8 cellular contexts compared by ENCODE assay signal in the genomic region with DNA sequence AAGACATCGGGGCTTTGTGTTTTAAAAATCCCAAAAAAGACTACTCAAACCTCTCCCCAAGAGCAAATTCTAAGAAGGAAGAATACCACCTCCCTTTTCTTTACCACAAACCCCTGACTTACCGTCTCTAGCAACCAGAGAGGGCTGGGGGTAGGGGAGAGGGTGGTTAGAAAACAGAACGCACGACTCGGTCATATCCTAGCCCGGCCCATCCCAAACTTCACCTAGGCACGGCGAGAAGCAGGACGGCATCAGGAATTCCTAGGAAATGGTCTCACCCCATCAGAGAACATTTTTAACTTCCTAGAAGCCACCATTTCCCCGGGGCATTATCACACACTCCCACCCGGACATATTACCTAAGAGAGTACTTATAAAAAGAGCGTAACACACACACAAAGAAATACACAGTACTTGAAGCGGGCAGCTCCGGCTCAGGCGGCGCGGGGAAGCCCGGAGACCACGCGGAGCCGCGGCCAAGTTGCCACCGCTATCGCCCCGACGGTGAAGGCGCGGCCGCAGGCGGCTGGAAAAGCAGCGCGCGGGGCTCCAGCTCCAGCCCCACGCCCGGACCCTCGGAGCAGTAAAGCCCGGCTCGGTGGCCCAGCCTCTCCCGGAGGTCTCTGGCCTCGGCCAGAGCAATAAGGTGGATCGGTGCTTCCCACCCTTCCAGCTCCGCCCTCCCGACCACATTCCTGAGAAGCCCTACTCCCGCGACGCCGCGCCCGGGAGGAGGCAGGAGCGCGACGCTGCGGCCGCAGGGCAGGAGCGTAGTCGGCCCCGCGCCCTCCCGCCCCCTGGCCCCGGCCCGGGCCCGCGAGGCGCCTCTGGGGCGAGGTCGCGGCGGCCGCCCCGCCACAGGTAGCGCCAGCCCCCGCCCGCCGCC.
DNase-seq lines count a peak whose midpoint lies in the region; ATAC-seq and TF ChIP-seq lines count a peak whose summit lies in the region.

No MANE protein-coding gene starts in this region.

- peaks cover 24% of the 10 kb centered on the region for H3K4me1 ChIP-seq in HUES6 (ENCODE audit: control insufficient read depth, insufficient read depth, low read length)

- DNase-seq in ELR (ENCODE audit: low read depth) (peak; percentile 79), UCSD-AML1 (lab: John Stamatoyannopoulos, UW; ENCODE audit: unreplicated experiment) (peak; percentile 58), cardiac fibroblast (ENCODE audit: low read depth in 2 of 2) (peak; percentile 69 to 71), kidney tubule cell (ENCODE audit: low spot score) (peak; percentile 85), cortex of kidney (lab: John Stamatoyannopoulos, UW) (no peak)
- peak; percentile 21 to 40 for DNase-seq in stimulated activated CD4-positive, alpha-beta T cell treated with anti-CD3 and anti-CD28 coated beads, Interleukin-4, amount 100 ng/mL, for 4 hours

- H3K36me3 ChIP-seq in HUES6 (ENCODE audit: control insufficient read depth, insufficient read depth, low read length) = peaks cover 10% of the 10 kb centered on the region

- ATAC-seq in GM21528 (IDR thresholded peaks at IDR 0.05; ENCODE audit: low FRiP score, unreplicated experiment) = peak; percentile 61

- peak overlapping the region; percentile 95 for H3K9ac ChIP-seq in HUES6 (ENCODE audit: low read length)

- H3K27ac ChIP-seq in HUES6 (ENCODE audit: low read depth, low read length) = peak overlapping the region; percentile 92

- no peaks in the 10 kb centered on the region for H3K9me3 ChIP-seq in HUES6 (ENCODE audit: control insufficient read depth, insufficient read depth, low read depth, low read length)

- H3K27me3 ChIP-seq in HUES6 (ENCODE audit: control insufficient read depth, insufficient read depth, low read length) = no peaks in the 10 kb centered on the region

- H3K4me3 ChIP-seq in HUES6 (ENCODE audit: low read depth, low read length) = peak overlapping the region; percentile 100
- H3K4me3 ChIP-seq in cardiac fibroblast (replicated peaks in 1 of 2; ENCODE audit: low read depth in 2 of 2, low read length in 2 of 2) = peak overlapping the region; percentile 74 to 84

- TF ChIP-seq CTCF in cardiac fibroblast (IDR thresholded peaks at IDR 0.05; ENCODE audit: low read depth, low read length) = no peak
